24 cellular contexts compared by ENCODE assay signal in genomic region chr19:4618019-4618418, GRCh38. TPM values are rescaled to one million over a fixed set of nuclear protein-coding genes. Genes with fewer than 3 reads are reported as not detected.
"Had no signal": no experiment of that assay in that cellular context is flagged by ENCODE, and none has a peak within 500 bp of the region (broad histone marks: within the 10 kb centered on the region; RNA-seq: fewer than 3 reads in every experiment).

No MANE protein-coding gene starts in this region.

- H3K4me3 ChIP-seq: coronary artery, dorsolateral prefrontal cortex had no signal

- H3K36me3 ChIP-seq: brain microvascular endothelial cell, WERI-Rb-1 had no signal

- H3K27ac ChIP-seq: brain microvascular endothelial cell, coronary artery, dorsolateral prefrontal cortex, WERI-Rb-1 had no signal

- DNase-seq: activated B cell treated with CpG ODN at 0.5 μM for 24 hours; activated CD4-positive, alpha-beta T cell treated with anti-CD3 and anti-CD28 coated beads for 48 hours; activated CD4-positive, alpha-beta T cell treated with anti-CD3 and anti-CD28 coated beads, Interleukin-2, amount 50 U/mL, for 1 hour; activated CD4-positive, alpha-beta T cell treated with anti-CD3 and anti-CD28 coated beads, Interleukin-2, amount 50 U/mL, for 48 hours; activated CD8-positive, alpha-beta memory T cell treated with anti-CD3 and anti-CD28 coated beads for 24 hours; activated CD8-positive, alpha-beta T cell treated with anti-CD3 and anti-CD28 coated beads for 36 hours; activated effector memory CD4-positive, alpha-beta T cell treated with Interleukin-2 at 50 U/mL for 16 hours; activated gamma-delta T cell treated with Interleukin-2 at 50 U/mL for 16 hours; activated naive CD4-positive, alpha-beta T cell treated with anti-CD3 and anti-CD28 coated beads, Interleukin-2, amount 50 U/mL, for 16 hours; activated naive CD4-positive, alpha-beta T cell treated with Interleukin-2 at 50 U/mL for 16 hours; activated T-cell treated with anti-CD3 and anti-CD28 coated beads, Interleukin-2, amount 50 U/mL, for 4 hours; amniotic stem cell; anterior cingulate cortex; brain microvascular endothelial cell; dorsolateral prefrontal cortex; effector memory CD4-positive, alpha-beta T cell; endodermal cell; foreskin fibroblast; head of caudate nucleus; T-helper 17 cell; T1000; WERI-Rb-1 had no signal

RNA-seq across cellular contexts. Expression of gene SEMA6B, which starts 58.5 kb away (rescaled TPM):
- total RNA-seq: activated CD8-positive, alpha-beta T cell treated with anti-CD3 and anti-CD28 coated beads for 36 hours; epithelial cell of proximal tubule had no signal
